20 cellular contexts compared by ENCODE assay signal in the genomic region with DNA sequence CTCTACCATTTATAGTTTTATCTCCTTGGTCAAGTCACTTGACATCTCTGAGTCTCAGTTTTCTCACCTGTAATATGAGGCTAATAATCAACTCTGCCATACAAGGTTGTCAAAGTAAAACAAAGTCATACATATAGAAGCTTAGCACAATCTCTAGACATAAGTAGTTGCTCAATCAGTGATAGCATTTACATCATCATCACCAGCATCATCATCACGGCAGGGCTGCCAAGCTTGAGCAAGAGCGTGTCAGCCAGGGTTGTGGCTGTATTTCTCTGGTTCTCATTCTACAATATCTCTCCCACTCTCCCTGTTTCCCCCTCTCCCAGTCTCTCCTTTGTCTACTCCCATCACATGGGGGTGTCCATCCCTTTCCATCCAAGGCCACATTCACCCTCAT. TPM values are rescaled to one million over a fixed set of nuclear protein-coding genes. Genes with fewer than 3 reads are reported as not detected.
DNase-seq lines count a peak whose midpoint lies in the region; ATAC-seq, FAIRE-seq and TF ChIP-seq lines count a peak whose summit lies in the region.
"Had no signal": no experiment of that assay in that cellular context is flagged by ENCODE, and none has a peak within 500 bp of the region (broad histone marks: within the 10 kb centered on the region; RNA-seq: fewer than 3 reads in every experiment).

No MANE protein-coding gene starts in this region.

- FAIRE-seq in K562 (lab: Jason Lieb, UNC), result no peak
- FAIRE-seq: H1, islet of Langerhans had no signal

- H3K4me2 ChIP-seq in K562 (ENCODE audit: insufficient read depth, low read length), result no peak overlapping the region

- no peaks in the 10 kb centered on the region; the same call in 1 of the 2 replicates for H3K9me3 ChIP-seq in K562 (replicated peaks; ENCODE audit: control insufficient read depth, insufficient read depth, low read depth, low read length)

- no peaks in the 10 kb centered on the region for H4K20me1 ChIP-seq in K562 (replicated peaks; ENCODE audit: control insufficient read depth, insufficient read depth, low read length)

- H3K4me1 ChIP-seq in K562 (replicated peaks in 1 of 2; ENCODE audit: control insufficient read depth in 2 of 2, insufficient read depth in 2 of 2, low read length in 2 of 2), result no peaks in the 10 kb centered on the region; a peak in 3 of 5 replicates

- POLR2A ChIA-PET in K562 (lab: Yijun Ruan, JAX), result interaction anchor here (0.5 to 1.8 kb wide), 4 partner anchors 19 to 190 kb away, joined by 3 to 5 read pairs (median 4); partner anchors contain the start of gene COA6

- H3K79me2 ChIP-seq in K562 (ENCODE audit: control insufficient read depth, insufficient read depth, low read length), result no peaks in the 10 kb centered on the region

- H3K9me1 ChIP-seq in K562 (ENCODE audit: control insufficient read depth, insufficient read depth, low read length), result no peaks in the 10 kb centered on the region

- no TSS peak for BruUV-seq in K562 (replicated peaks; lab: Mats Ljungman, UMichigan)

- intact Hi-C loops in K562 (cut with micrococcal nuclease), result no loop called here
- intact Hi-C loops in Right ventricle myocardium inferior (cut with DNase I), result no loop called here

- H3K27ac ChIP-seq in K562 (ENCODE audit: extremely low read depth, low read depth, low read length), result no peak overlapping the region
- H3K27ac ChIP-seq: heart right ventricle, skin epidermis had no signal

- H3K4me3 ChIP-seq in NB4 (ENCODE audit: low read depth, low read length) (no peak overlapping the region), K562 (no peak overlapping the region)
- H3K4me3 ChIP-seq: heart right ventricle, skin epidermis had no signal

- DNase-seq in GF-D8 (lab: John Stamatoyannopoulos, UW), result peak; percentile 6
- DNase-seq in NB4 (ENCODE audit: low read depth), result peak; percentile 61
- no peak for DNase-seq in K562 (ENCODE audit: extremely low read depth in 1 of 4, low spot score in 3 of 4)
- DNase-seq in iris pigment epithelial cell (ENCODE audit: low read depth), result peak; percentile 68
- DNase-seq in H4 (ENCODE audit: low spot score), result no peak
- DNase-seq in Right ventricle myocardium inferior (ENCODE audit: missing footprints), result no peak
- DNase-seq: activated CD4-positive, alpha-beta T cell treated with anti-CD3 and anti-CD28 coated beads, Interleukin-2, amount 50 U/mL, for 48 hours; activated naive CD4-positive, alpha-beta T cell treated with anti-CD3 and anti-CD28 coated beads, Interleukin-2, amount 50 U/mL, for 16 hours; activated T-cell treated with anti-CD3 and anti-CD28 coated beads, Interleukin-2, amount 50 U/mL, for 1 hour; cortex of kidney; heart right ventricle; KBM-7; NCI-H1417; NCI-H69; stimulated activated CD4-positive, alpha-beta T cell treated with anti-CD3 and anti-CD28 coated beads, Interleukin-2, amount 100 ng/mL, for 48 hours; SW 1271 had no signal

- in situ Hi-C loops in K562 (cut with MboI), result no loop called here

- TF ChIP-seq POLR2A in NB4 (IDR thresholded peaks at IDR 0.05; ENCODE audit: extremely low read depth, insufficient read length) (no peak), K562 (conservative IDR thresholded peaks at IDR 0.05) (no peak)

- ATAC-seq in K562 (no peak), GM18517 (IDR thresholded peaks at IDR 0.05; ENCODE audit: unreplicated experiment) (no peak), Right ventricle myocardium inferior (no peak)
- ATAC-seq: heart right ventricle had no signal

- H2AFZ ChIP-seq in K562 (ENCODE audit: low read depth, low read length), result no peak overlapping the region

- no peak for TF ChIP-seq RAD21 in K562 (CRISPR knock-in tag; conservative IDR thresholded peaks at IDR 0.05 in 1 of 2, IDR thresholded peaks at IDR 0.05 in 1 of 2)

- no peaks in the 10 kb centered on the region for H3K36me3 ChIP-seq in K562 (ENCODE audit: control insufficient read depth, insufficient read depth, low read length)
- H3K36me3 ChIP-seq: heart right ventricle had no signal

- TF ChIP-seq CTCF in NB4 (IDR thresholded peaks at IDR 0.05; ENCODE audit: low read depth, low read length) (no peak), K562 (IDR thresholded peaks at IDR 0.05 in 2 of 3, conservative IDR thresholded peaks at IDR 0.05 in 1 of 3; ENCODE audit: insufficient read depth in 2 of 3, low read depth in 1 of 3, low read length in 3 of 3) (no peak)

- no peak for TF ChIP-seq EP300 in K562 (IDR thresholded peaks at IDR 0.05; ENCODE audit: low read length)

- H3K9ac ChIP-seq in K562 (ENCODE audit: insufficient read depth in 1 of 2, low read depth in 2 of 2, low read length in 2 of 2), result no peak overlapping the region

- CTCF ChIA-PET in K562 (lab: Yijun Ruan, JAX; ENCODE audit: low intra/inter-chr PET ratio), result no interaction called here

- peaks cover 0 to 10% of the 10 kb centered on the region in 2 experiments; a peak in 4 of 5 replicates for H3K27me3 ChIP-seq in K562 (ENCODE audit: control insufficient read depth in 2 of 2, insufficient read depth in 2 of 2, low read length in 2 of 2)

- WGBS in K562 (ENCODE audit: insufficient coverage, low coverage, missing lambda C conversion rate), result 15% methylated on average over 2 of the region's 2 CpGs

TF ChIP-seq in K562, 482 proteins besides CTCF, POLR2A, EP300 and RAD21 (continues in another document):
- TF ChIP-seq ZMIZ1 (IDR thresholded peaks at IDR 0.05; ENCODE audit: low read depth in 2 of 2, low read length in 2 of 2) (0 out of 4 replicates have a peak, but pooled peaks of 1 of the 2 experiments have one; percentile 24), ZBTB17 (CRISPR knock-in tag; IDR thresholded peaks at IDR 0.05) (peak; percentile 67; the same call in 1 of the 2 replicates), XRCC4 (IDR thresholded peaks at IDR 0.05; ENCODE audit: extremely low read depth, insufficient read depth, insufficient read length) (no peak)

RNA-seq across cellular contexts. Expression of gene COA6, which starts 41.7 kb away (rescaled TPM):
- total RNA-seq in K562 (2011; cell fraction: chromatin; rRNA removed; ENCODE audit: low replicate concordance), result 11.0 and 11.3 TPM in 2 replicates
- total RNA-seq in K562 (2011; cell fraction: nucleolus; rRNA removed), result 18.5 and 22.6 TPM in 2 replicates
- total RNA-seq in K562 (2011; cell fraction: nucleoplasm; rRNA removed), result 18.0 and 19.1 TPM in 2 replicates
- total RNA-seq in K562 (2014; rRNA removed) (92.1 and 131 TPM in 2 replicates), K562 (2014; rRNA removed; fragmentation: Illumina TruSeq; extraction: Trizol) (134 and 151 TPM in 2 replicates), K562 (2015; rRNA removed; fragmentation: Illumina TruSeq; extraction: Trizol) (155 and 158 TPM in 2 replicates), K562 (2021) (102 and 112 TPM in 2 replicates), Right ventricle myocardium inferior (42.5 TPM)
- polyA plus RNA-seq in K562 (2011; rRNA removed) (50.3 and 77.7 TPM in 2 replicates), K562 (2014; fragmentation: Illumina TruSeq; extraction: Trizol) (91.5 and 119 TPM in 2 replicates), K562 (2014; fragmentation: Nextera tagmentation; extraction: Ambion mirVana) (100 to 1,000 TPM; 171 to 187 TPM), K562 (2014; rRNA removed) (172 and 190 TPM in 2 replicates)
- 36.7 and 39.3 TPM in 2 replicates for polyA plus RNA-seq in K562 (2011; cell fraction: cytosol; rRNA removed)
- 17.7 and 23.9 TPM in 2 replicates for polyA plus RNA-seq in K562 (2011; cell fraction: nucleus; rRNA removed)
- polyA plus RNA-seq in K562 (2012), result 96.2 and 170 TPM in 2 replicates
- 12.1 and 12.6 TPM in 2 replicates for polyA minus RNA-seq in K562 (2011; rRNA and poly(A)+ RNA removed)
- polyA minus RNA-seq in K562 (2011; cell fraction: cytosol; rRNA and poly(A)+ RNA removed), result 16.4 and 25.5 TPM in 2 replicates
- polyA minus RNA-seq in K562 (2011; cell fraction: nucleus; rRNA and poly(A)+ RNA removed), result 15.6 and 20.1 TPM in 2 replicates
- 103 and 123 TPM in 2 replicates for total RNA-seq in H4 (2014; rRNA removed; shearing (Covaris generic))

Comparison
In these comparisons a context has a peak if more than half of its experiments do, and no peak if none do; other contexts are left out.
1. DNase-seq: peak in GF-D8 (single experiment), NB4 (single experiment) and iris pigment epithelial cell (single experiment); none in K562 (0 of 4), H4 (single experiment) and Right ventricle myocardium inferior (single experiment).